16 cellular contexts compared by ENCODE assay signal in the genomic region with DNA sequence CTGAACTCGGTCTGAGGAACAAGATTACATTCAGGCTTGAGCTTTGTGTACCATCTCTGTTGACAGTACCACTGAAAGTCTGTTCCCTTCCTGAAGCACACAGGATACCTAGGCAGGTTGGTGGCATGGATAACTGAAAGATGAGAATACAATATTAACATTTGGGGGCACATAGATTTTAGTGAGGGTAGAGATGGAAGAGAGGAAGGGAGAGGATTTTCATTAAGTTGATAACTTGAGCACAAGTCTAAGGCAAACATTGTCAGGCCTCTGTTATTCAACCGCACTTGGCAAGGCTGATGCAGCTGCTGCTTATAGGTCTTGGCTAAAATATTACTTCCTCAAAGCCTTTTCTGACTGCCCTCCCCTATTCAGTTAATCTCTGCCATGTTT. TPM values are rescaled to one million over a fixed set of nuclear protein-coding genes. Genes with fewer than 3 reads are reported as not detected.
A peak's percentile ranks its signal among the peaks of the same experiment; 100 is the strongest.
DNase-seq lines count a peak whose midpoint lies in the region; ATAC-seq, FAIRE-seq and TF ChIP-seq lines count a peak whose summit lies in the region.
"Had no signal": no experiment of that assay in that cellular context is flagged by ENCODE, and none has a peak within 500 bp of the region (broad histone marks: within the 10 kb centered on the region; RNA-seq: fewer than 3 reads in every experiment).

No MANE protein-coding gene starts in this region.

- POLR2A ChIA-PET in HEK293T (lab: Yijun Ruan, JAX) (interaction anchor here (1.2 to 4.4 kb wide), 2 partner anchors 9 to 11 kb away, joined by 3 to 20 read pairs; a partner anchor contains a TSS), HepG2 (lab: Yijun Ruan, JAX) (interaction anchor here (0.9 to 1.1 kb wide), 2 partner anchors 12 to 14 kb away, joined by 3 read pairs; no protein-coding TSS in a partner anchor)

- H3K4me3 Mint-ChIP-seq in stimulated activated naive CD8-positive, alpha-beta T cell treated with anti-CD3 and anti-CD28 coated beads, Interleukin-15, amount 100 ng/mL, for 72 hours = no peak overlapping the region

- H3K4me2 ChIP-seq in OCI-LY3 (ENCODE audit: low read length) (no peak overlapping the region), HepG2 (ENCODE audit: low read depth, low read length) (no peak overlapping the region)

- H3K4me1 ChIP-seq in OCI-LY3 (ENCODE audit: low read length) (peaks cover 34% of the 10 kb centered on the region), HepG2 (ENCODE audit: insufficient read depth, low read length) (peaks cover 100% of the 10 kb centered on the region), uterus (no peaks in the 10 kb centered on the region)
- H3K4me1 ChIP-seq: breast epithelium had no signal

- no peak for FAIRE-seq in HepG2 (lab: Jason Lieb, UNC)

- TF ChIP-seq CTCF in GM12865 (IDR thresholded peaks at IDR 0.05; ENCODE audit: insufficient read depth, low read depth, low read length, missing control alignments) (no peak), OCI-LY3 (IDR thresholded peaks at IDR 0.05; ENCODE audit: low read depth, low read length) (no peak), HepG2 (CRISPR knock-in tag; IDR thresholded peaks at IDR 0.05) (no peak), uterus (IDR thresholded peaks at IDR 0.05) (no peak)

- H4K20me1 ChIP-seq in OCI-LY3 (ENCODE audit: insufficient read depth, low read length) (peaks cover 58% of the 10 kb centered on the region), HepG2 (ENCODE audit: insufficient read depth, low read length) (peaks cover 35% of the 10 kb centered on the region)

- H3K4me1 Mint-ChIP-seq in stimulated activated naive CD8-positive, alpha-beta T cell treated with anti-CD3 and anti-CD28 coated beads, Interleukin-15, amount 100 ng/mL, for 72 hours = peaks cover 29% of the 10 kb centered on the region

- peak; percentile 3 for ATAC-seq in HepG2
- ATAC-seq in stimulated activated naive CD8-positive, alpha-beta T cell treated with anti-CD3 and anti-CD28 coated beads, Interleukin-15, amount 100 ng/mL, for 72 hours = no peak
- ATAC-seq in HG03432 (IDR thresholded peaks at IDR 0.05; ENCODE audit: unreplicated experiment) = no peak
- no peak for ATAC-seq in GM19328 (IDR thresholded peaks at IDR 0.05; ENCODE audit: unreplicated experiment)
- ATAC-seq: activated CD4-positive, CD25-positive, alpha-beta regulatory T cell treated with anti-CD3 and anti-CD28 coated beads, Interleukin-2, amount 50 U/mL, for 24 hours had no signal

- in situ Hi-C loops in HepG2 (cut with HindIII; ENCODE audit: extremely low pct_ligation_motif_present, low pct_unique_long_range_greater_than_20kb) = no loop called here

- intact Hi-C loops in HepG2 (cut with micrococcal nuclease; ENCODE audit: unreplicated experiment) = no loop called here
- intact Hi-C loops in uterus (cut with DNase I; ENCODE audit: low total_unique reads) = no loop called here

- H3K9me3 ChIP-seq in OCI-LY3 (ENCODE audit: insufficient read depth, low read length) = no peaks in the 10 kb centered on the region
- H3K9me3 ChIP-seq in HepG2 (ENCODE audit: low read length) = no peaks in the 10 kb centered on the region
- no peaks in the 10 kb centered on the region for H3K9me3 ChIP-seq in uterus
- H3K9me3 ChIP-seq: breast epithelium, heart left ventricle had no signal

- peaks cover 25% of the 10 kb centered on the region for H3K79me2 ChIP-seq in OCI-LY3 (ENCODE audit: low read length)
- H3K79me2 ChIP-seq in HepG2 (ENCODE audit: insufficient read depth, low read length) = peaks cover 2% of the 10 kb centered on the region

- CTCF ChIA-PET in HEK293T (lab: Yijun Ruan, JAX) = interaction anchor here (1.0 kb wide), 1 partner anchor 9 kb away, joined by 4 read pairs; no protein-coding TSS in a partner anchor
- CTCF ChIA-PET in HepG2 (lab: Yijun Ruan, JAX; ENCODE audit: low intra/inter-chr PET ratio, low total read pairs) = no interaction called here

- TF ChIP-seq RAD21 in HepG2 (CRISPR knock-in tag; IDR thresholded peaks at IDR 0.05) = no peak

- H3K27ac ChIP-seq in OCI-LY3 (ENCODE audit: low read length) (peak overlapping the region; percentile 60), HepG2 (ENCODE audit: extremely low read length, insufficient read depth, low read length) (no peak overlapping the region), uterus (no peak overlapping the region)
- H3K27ac ChIP-seq: breast epithelium, heart left ventricle had no signal

- 53% methylated on average over 2 of the region's 2 CpGs for WGBS in HepG2 (ENCODE audit: low lambda C conversion rate)

- H3K27me3 ChIP-seq in OCI-LY3 (ENCODE audit: low read depth, low read length) (no peaks in the 10 kb centered on the region), HepG2 (ENCODE audit: control insufficient read depth in 1 of 2, insufficient read depth in 2 of 2, low read length in 2 of 2) (no peaks in the 10 kb centered on the region), uterus (no peaks in the 10 kb centered on the region)
- H3K27me3 ChIP-seq: breast epithelium, heart left ventricle had no signal

- DNase-seq in GM12865 (ENCODE audit: low read depth) (peak; percentile 34), HEK293T (ENCODE audit: extremely low spot score) (no peak), HepG2 (ENCODE audit: low spot score) (no peak), uterus (no peak)
- DNase-seq in stimulated activated naive CD8-positive, alpha-beta T cell treated with anti-CD3 and anti-CD28 coated beads, Interleukin-15, amount 100 ng/mL, for 72 hours = no peak
- DNase-seq: activated effector memory CD4-positive, alpha-beta T cell treated with Interleukin-2 at 50 U/mL for 16 hours; heart left ventricle; NCI-H2227 treated with DMSO at 0.1 percent for 48 hours; SHP77 treated with DMSO at 0.1 percent for 48 hours had no signal

- no peak for TF ChIP-seq EP300 in HepG2 (IDR thresholded peaks at IDR 0.05; ENCODE audit: low read depth in 2 of 2, low read length in 2 of 2)
- no peak for TF ChIP-seq EP300 in HepG2 (CRISPR knock-in tag; IDR thresholded peaks at IDR 0.05; ENCODE audit: borderline replicate concordance)

- no peak overlapping the region for H3K27ac Mint-ChIP-seq in stimulated activated naive CD8-positive, alpha-beta T cell treated with anti-CD3 and anti-CD28 coated beads, Interleukin-15, amount 100 ng/mL, for 72 hours

- H3K9ac ChIP-seq in OCI-LY3 (ENCODE audit: low read length) (no peak overlapping the region), HepG2 (ENCODE audit: insufficient read depth, low read depth, low read length) (no peak overlapping the region)

- no peak overlapping the region for H2AFZ ChIP-seq in OCI-LY3 (ENCODE audit: low read depth, low read length)
- H2AFZ ChIP-seq in HepG2 (ENCODE audit: low read length) = no peak overlapping the region

- no peaks in the 10 kb centered on the region for H3K9me3 Mint-ChIP-seq in stimulated activated naive CD8-positive, alpha-beta T cell treated with anti-CD3 and anti-CD28 coated beads, Interleukin-15, amount 100 ng/mL, for 72 hours

- TF ChIP-seq POLR2A in HepG2 (IDR thresholded peaks at IDR 0.05; ENCODE audit: insufficient read depth in 1 of 2, low read depth in 2 of 2, low read length in 2 of 2) (peak in 1 of 2 experiments; percentile 45; a peak in 2 of 4 replicates), uterus (IDR thresholded peaks at IDR 0.05) (no peak)

- H3K4me3 ChIP-seq in GM12865 (ENCODE audit: low read depth, low read length) (no peak overlapping the region), OCI-LY3 (ENCODE audit: low read length) (no peak overlapping the region), HepG2 (replicated peaks in 1 of 3; ENCODE audit: insufficient read depth in 1 of 3, low read depth in 2 of 3, low read length in 3 of 3) (no peak overlapping the region), uterus (no peak overlapping the region)
- H3K4me3 ChIP-seq: breast epithelium, heart left ventricle, lung had no signal

- no peaks in the 10 kb centered on the region for H3K27me3 Mint-ChIP-seq in stimulated activated naive CD8-positive, alpha-beta T cell treated with anti-CD3 and anti-CD28 coated beads, Interleukin-15, amount 100 ng/mL, for 72 hours
- H3K27me3 Mint-ChIP-seq: progenitor cell of endocrine pancreas had no signal

- peaks cover 61% of the 10 kb centered on the region for H3K36me3 ChIP-seq in OCI-LY3 (replicated peaks; ENCODE audit: low read depth, low read length)
- peaks cover 3 to 27% of the 10 kb centered on the region in 2 experiments for H3K36me3 ChIP-seq in HepG2 (replicated peaks in 1 of 2; ENCODE audit: control insufficient read depth in 1 of 2, insufficient read depth in 2 of 2, low read length in 2 of 2)
- H3K36me3 ChIP-seq in uterus = no peaks in the 10 kb centered on the region
- H3K36me3 ChIP-seq: breast epithelium had no signal

- no TSS peak for BruUV-seq in HepG2 (replicated peaks; lab: Mats Ljungman, UMichigan)

RNA-seq across cellular contexts. Expression of a gene that starts 10.9 kb away (rescaled TPM):
- 0.73 and 12.3 TPM in 2 replicates for total RNA-seq in HepG2 (2016; rRNA removed; fragmentation: Illumina TruSeq; extraction: Trizol)
- total RNA-seq in HepG2 (2016; cell fraction: cytosol; rRNA removed; fragmentation: Illumina TruSeq; extraction: Trizol; ENCODE audit: low read depth) = 1.0 and 1.1 TPM in 2 replicates
- 0.51 and 10.4 TPM in 2 replicates for total RNA-seq in HepG2 (2016; cell fraction: insoluble cytoplasmic fraction; rRNA removed; fragmentation: Illumina TruSeq; extraction: Trizol)
- 1.2 TPM in 2 replicates for total RNA-seq in HepG2 (2016; cell fraction: membrane; rRNA removed; fragmentation: Illumina TruSeq; extraction: Trizol)
- total RNA-seq in HepG2 (2016; cell fraction: nucleus; rRNA removed; fragmentation: Illumina TruSeq; extraction: Trizol) = 55.1 and 55.2 TPM in 2 replicates
- 2.0 and 2.5 TPM in 2 replicates for polyA plus RNA-seq in HepG2 (2011; rRNA removed)
- 0.23 and 0.53 TPM in 2 replicates for polyA plus RNA-seq in HepG2 (2011; cell fraction: cytosol; rRNA removed)
- 3.3 and 5.4 TPM in 2 replicates for polyA plus RNA-seq in HepG2 (2011; cell fraction: nucleus; rRNA removed)
- polyA plus RNA-seq in HepG2 (2012) = 2.2 and 3.0 TPM in 2 replicates
- polyA plus RNA-seq in HepG2 (2016; cell fraction: cytosol; fragmentation: Illumina TruSeq; extraction: Trizol; ENCODE audit: low read depth) = 0.89 and 1.3 TPM in 2 replicates
- 0.40 and 0.74 TPM in 2 replicates for polyA plus RNA-seq in HepG2 (2016; cell fraction: insoluble cytoplasmic fraction; fragmentation: Illumina TruSeq; extraction: Trizol; ENCODE audit: low read depth)
- polyA plus RNA-seq in HepG2 (2016; cell fraction: membrane; fragmentation: Illumina TruSeq; extraction: Trizol; ENCODE audit: low read depth) = 1.1 and 1.3 TPM in 2 replicates
- polyA plus RNA-seq in HepG2 (2016; cell fraction: nucleus; fragmentation: Illumina TruSeq; extraction: Trizol; ENCODE audit: insufficient read depth, low read depth) = 8.4 and 8.8 TPM in 2 replicates
- 8.9 and 26.4 TPM in 2 replicates for polyA minus RNA-seq in HepG2 (2011; rRNA and poly(A)+ RNA removed; ENCODE audit: low replicate concordance)
- polyA minus RNA-seq in HepG2 (2011; cell fraction: cytosol; rRNA and poly(A)+ RNA removed) = 0.59 and 1.4 TPM in 2 replicates
- polyA minus RNA-seq in HepG2 (2011; cell fraction: nucleus; rRNA and poly(A)+ RNA removed) = 159 and 193 TPM in 2 replicates
- total RNA-seq in uterus = 10 to 100 TPM in 1 of 4 donors, 1 to 10 TPM in 3; 3.3 to 16.2 (median 4.6) TPM

RNA-seq across cellular contexts. Expression of a gene that starts 40.0 kb away (rescaled TPM):
- total RNA-seq in HepG2 (2016; rRNA removed; fragmentation: Illumina TruSeq; extraction: Trizol) = 0.02 TPM in 1 of 2 replicates, not detected in the other
- 0.18 and 0.51 TPM in 2 replicates for total RNA-seq in HepG2 (2016; cell fraction: cytosol; rRNA removed; fragmentation: Illumina TruSeq; extraction: Trizol; ENCODE audit: low read depth)
- total RNA-seq in HepG2 (2016; cell fraction: insoluble cytoplasmic fraction; rRNA removed; fragmentation: Illumina TruSeq; extraction: Trizol) = not detected in 2 replicates
- not detected in 2 replicates for total RNA-seq in HepG2 (2016; cell fraction: membrane; rRNA removed; fragmentation: Illumina TruSeq; extraction: Trizol)
- 0.12 TPM in 1 of 2 replicates, not detected in the other for total RNA-seq in HepG2 (2016; cell fraction: nucleus; rRNA removed; fragmentation: Illumina TruSeq; extraction: Trizol)
- polyA plus RNA-seq in HepG2 (2011; rRNA removed) = 0.07 and 0.21 TPM in 2 replicates
- polyA plus RNA-seq in HepG2 (2011; cell fraction: cytosol; rRNA removed) = 0.19 and 0.22 TPM in 2 replicates
- not detected in 2 replicates for polyA plus RNA-seq in HepG2 (2011; cell fraction: nucleus; rRNA removed)
- 0.23 TPM in 1 of 2 replicates, not detected in the other for polyA plus RNA-seq in HepG2 (2012)
- polyA plus RNA-seq in HepG2 (2016; cell fraction: cytosol; fragmentation: Illumina TruSeq; extraction: Trizol; ENCODE audit: low read depth) = not detected in 2 replicates
- polyA plus RNA-seq in HepG2 (2016; cell fraction: insoluble cytoplasmic fraction; fragmentation: Illumina TruSeq; extraction: Trizol; ENCODE audit: low read depth) = not detected in 2 replicates
- polyA plus RNA-seq in HepG2 (2016; cell fraction: membrane; fragmentation: Illumina TruSeq; extraction: Trizol; ENCODE audit: low read depth) = not detected in 2 replicates
- not detected in 2 replicates for polyA plus RNA-seq in HepG2 (2016; cell fraction: nucleus; fragmentation: Illumina TruSeq; extraction: Trizol; ENCODE audit: insufficient read depth, low read depth)
- 0.42 and 370 TPM in 2 replicates for polyA minus RNA-seq in HepG2 (2011; rRNA and poly(A)+ RNA removed; ENCODE audit: low replicate concordance)
- not detected in 2 replicates for polyA minus RNA-seq in HepG2 (2011; cell fraction: cytosol; rRNA and poly(A)+ RNA removed)
- 0.25 and 0.39 TPM in 2 replicates for polyA minus RNA-seq in HepG2 (2011; cell fraction: nucleus; rRNA and poly(A)+ RNA removed)
- total RNA-seq in uterus = 10 to 100 TPM in 1 of 4 donors, 1 to 10 TPM in 1, under 1 TPM in 1, not detected in 1; 0.24 to 30.8 (median 1.8) TPM
